In genomic region chr9:127569819-127570401, GRCh38 we compare ENCODE assay signal across 8 cellular contexts. TPM values are rescaled to one million over a fixed set of nuclear protein-coding genes. Genes with fewer than 3 reads are reported as not detected.
DNase-seq lines count a peak whose midpoint lies in the region; ATAC-seq and TF ChIP-seq lines count a peak whose summit lies in the region.

No MANE protein-coding gene starts in this region.

- CTCF ChIA-PET in CD8-positive, alpha-beta T cell (lab: Charles Lee): interaction anchor here (1.0 kb wide), 1 partner anchor 15 kb away, joined by 5 read pairs; no protein-coding TSS in a partner anchor

- H3K9me3 Mint-ChIP-seq in CD8-positive, alpha-beta T cell: no peaks in the 10 kb centered on the region
- H3K9me3 Mint-ChIP-seq in T-helper 2 cell treated with Interferon-gamma antibody and Interleukin-4, amounts not matched to agents 5 μg/mL and 100 μg/mL, for 36 hours: no peaks in the 10 kb centered on the region
- H3K9me3 Mint-ChIP-seq in progenitor cell of endocrine pancreas (ENCODE audit: low read depth): no peaks in the 10 kb centered on the region

- peaks cover 20% of the 10 kb centered on the region for H3K4me1 Mint-ChIP-seq in CD8-positive, alpha-beta T cell (ENCODE audit: low read depth)
- H3K4me1 Mint-ChIP-seq in T-helper 2 cell treated with Interferon-gamma antibody and Interleukin-4, amounts not matched to agents 5 μg/mL and 100 μg/mL, for 36 hours (ENCODE audit: low read depth): peaks cover 37% of the 10 kb centered on the region
- peaks cover 28% of the 10 kb centered on the region for H3K4me1 Mint-ChIP-seq in progenitor cell of endocrine pancreas (ENCODE audit: low read depth)

- no peaks in the 10 kb centered on the region for H3K27me3 ChIP-seq in CD8-positive, alpha-beta T cell (ENCODE audit: insufficient read depth, low read length)

- H3K27me3 Mint-ChIP-seq in CD8-positive, alpha-beta T cell (ENCODE audit: low read depth): no peaks in the 10 kb centered on the region
- H3K27me3 Mint-ChIP-seq in T-helper 2 cell treated with Interferon-gamma antibody and Interleukin-4, amounts not matched to agents 5 μg/mL and 100 μg/mL, for 36 hours (ENCODE audit: low read depth): no peaks in the 10 kb centered on the region
- H3K27me3 Mint-ChIP-seq in progenitor cell of endocrine pancreas: no peaks in the 10 kb centered on the region

- ATAC-seq in CD8-positive, alpha-beta T cell: peak; percentile 57
- ATAC-seq in HG03432 (IDR thresholded peaks at IDR 0.05; ENCODE audit: unreplicated experiment) (peak; percentile 36), esophagus mucosa (peak; percentile 13), GM21360 (IDR thresholded peaks at IDR 0.05; ENCODE audit: unreplicated experiment) (no peak), HG02571 (IDR thresholded peaks at IDR 0.05; ENCODE audit: unreplicated experiment) (no peak)

- POLR2A ChIA-PET in CD8-positive, alpha-beta T cell (lab: Charles Lee): interaction anchor here (1.0 kb wide), 1 partner anchor 182 kb away, joined by 3 read pairs; no protein-coding TSS in a partner anchor

- no peaks in the 10 kb centered on the region for H3K36me3 ChIP-seq in CD8-positive, alpha-beta T cell (ENCODE audit: insufficient read depth, low read length)

- H3K4me3 ChIP-seq in CD8-positive, alpha-beta T cell (ENCODE audit: low read depth, low read length): peak overlapping the region; percentile 65

- intact Hi-C loops in CD8-positive, alpha-beta T cell (cut with DNase I, micrococcal nuclease): loop anchor here (1.0 to 5.0 kb wide), 9 partner anchors 9 to 347 kb away; partner anchors contain the start of genes FPGS (in 2 of the 2), ST6GALNAC4 (in 2 of the 2), PTRH1 (in 1 of the 2) and STXBP1 (in 1 of the 2)

- H3K4me1 ChIP-seq in CD8-positive, alpha-beta T cell (ENCODE audit: insufficient read depth, low read length): peaks cover 30% of the 10 kb centered on the region

- H3K4me3 Mint-ChIP-seq in CD8-positive, alpha-beta T cell: peak overlapping the region; percentile 83
- peak overlapping the region; percentile 91 for H3K4me3 Mint-ChIP-seq in T-helper 2 cell treated with Interferon-gamma antibody and Interleukin-4, amounts not matched to agents 5 μg/mL and 100 μg/mL, for 36 hours
- peak overlapping the region; percentile 75 for H3K4me3 Mint-ChIP-seq in progenitor cell of endocrine pancreas (ENCODE audit: low read depth)

- peak in 3 of 7 experiments; percentile 14 to 60 (median 23) for DNase-seq in CD8-positive, alpha-beta T cell
- peak; percentile 28 for DNase-seq in T-helper 2 cell treated with Interferon-gamma antibody and Interleukin-4, amounts not matched to agents 5 μg/mL and 100 μg/mL, for 36 hours (ENCODE audit: low spot score)
- DNase-seq in progenitor cell of endocrine pancreas (ENCODE audit: low spot score, unreplicated experiment): no peak
- DNase-seq in SHP77 treated with DMSO at 0.1 percent for 48 hours (lab: John Stamatoyannopoulos, UW): no peak

- TF ChIP-seq CTCF in CD8-positive, alpha-beta T cell (IDR thresholded peaks at IDR 0.05): no peak
- TF ChIP-seq CTCF in progenitor cell of endocrine pancreas (IDR thresholded peaks at IDR 0.05; ENCODE audit: unreplicated experiment): no peak

- no peaks in the 10 kb centered on the region for H3K36me3 Mint-ChIP-seq in CD8-positive, alpha-beta T cell
- H3K36me3 Mint-ChIP-seq in T-helper 2 cell treated with Interferon-gamma antibody and Interleukin-4, amounts not matched to agents 5 μg/mL and 100 μg/mL, for 36 hours (ENCODE audit: low read depth): peaks cover 4% of the 10 kb centered on the region
- no peaks in the 10 kb centered on the region for H3K36me3 Mint-ChIP-seq in progenitor cell of endocrine pancreas (ENCODE audit: insufficient read depth)

- H3K27ac ChIP-seq in CD8-positive, alpha-beta T cell (ENCODE audit: low read depth, low read length): peak overlapping the region; percentile 21

- no peaks in the 10 kb centered on the region for H3K9me3 ChIP-seq in CD8-positive, alpha-beta T cell (ENCODE audit: low read length)

- peak overlapping the region; percentile 87 for H3K27ac Mint-ChIP-seq in CD8-positive, alpha-beta T cell
- peak overlapping the region; percentile 98 for H3K27ac Mint-ChIP-seq in T-helper 2 cell treated with Interferon-gamma antibody and Interleukin-4, amounts not matched to agents 5 μg/mL and 100 μg/mL, for 36 hours
- peak overlapping the region; percentile 94 for H3K27ac Mint-ChIP-seq in progenitor cell of endocrine pancreas

RNA-seq across cellular contexts. Expression of gene STXBP1, which starts 42.2 kb away (rescaled TPM):
- 1 to 10 TPM; 7.7 to 8.9 TPM for total RNA-seq in CD8-positive, alpha-beta T cell
- 10.1 TPM for total RNA-seq in esophagus mucosa
- 23.4 and 24.8 TPM in 2 replicates for total RNA-seq in progenitor cell of endocrine pancreas

Comparison
In these comparisons a context has a peak if more than half of its experiments do, and no peak if none do; other contexts are left out.
1. ATAC-seq: peak in CD8-positive, alpha-beta T cell (single experiment), HG03432 (single experiment) and esophagus mucosa (single experiment); none in GM21360 (single experiment) and HG02571 (single experiment).
2. Peak in every context shown above with its lines, with median percentiles within 50 percentile points of each other: H3K27ac Mint-ChIP-seq and H3K4me3 Mint-ChIP-seq.